Comparison of ENCODE assay signal across 8 cellular contexts in the genomic region with DNA sequence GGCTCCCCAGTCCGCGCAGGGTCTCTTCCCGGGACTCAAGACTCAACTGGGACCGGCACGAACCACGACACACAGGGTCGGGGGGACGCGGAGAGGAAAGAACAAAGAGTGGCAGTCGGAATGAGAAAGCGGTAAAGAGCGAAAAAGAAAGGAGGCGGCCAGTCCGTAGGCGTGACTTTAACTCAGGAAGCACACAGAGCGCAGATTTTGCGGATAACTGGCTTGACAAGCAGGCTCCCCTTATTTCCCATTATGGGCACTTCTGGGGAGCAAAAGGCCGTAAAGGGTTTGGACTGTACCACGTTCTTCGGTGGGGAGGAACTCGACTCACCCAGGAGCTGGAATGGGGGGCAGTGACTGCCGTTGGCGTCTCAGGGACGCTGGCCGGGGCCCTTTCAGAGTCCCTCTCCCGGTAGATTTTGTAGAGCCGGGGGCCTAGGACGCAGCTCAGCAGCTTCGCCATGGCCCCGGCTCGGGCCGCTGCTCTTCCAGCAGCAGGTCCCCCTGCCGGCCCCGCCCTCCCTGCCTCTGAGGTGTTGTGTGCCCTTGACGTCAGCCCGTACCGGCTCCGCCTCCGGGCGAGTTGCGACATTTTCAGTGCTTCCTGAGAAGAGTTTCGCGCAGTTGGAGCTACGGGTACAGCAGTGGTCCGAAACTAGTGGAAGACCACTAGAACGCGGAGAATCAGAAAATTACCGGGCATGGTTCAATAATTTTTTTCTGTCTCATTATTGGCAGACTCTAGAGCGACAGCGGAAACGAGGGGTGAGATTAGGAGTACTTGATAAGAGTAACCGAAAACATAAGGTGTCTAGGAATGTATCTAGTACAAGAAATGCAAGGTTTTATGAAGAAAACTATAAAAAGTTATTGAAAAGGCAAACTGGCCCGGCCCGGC. TPM values are rescaled to one million over a fixed set of nuclear protein-coding genes. Genes with fewer than 3 reads are reported as not detected.
A peak's percentile ranks its signal among the peaks of the same experiment; 100 is the strongest.
DNase-seq lines count a peak whose midpoint lies in the region; ATAC-seq and TF ChIP-seq lines count a peak whose summit lies in the region.

Gene ABHD16A, minus strand, starts transcription at position 506 of the 898 bp plus-strand sequence. Its CDS starts 43 bp downstream, at position 463.

- WGBS in lung, 2 donors = 1% methylated on average over 54 of the region's 54 CpGs

- H3K27ac ChIP-seq in lung (ENCODE audit: low read depth in 1 of 2, low read length in 1 of 2) = peak within 1 kb of the TSS; percentile 97 to 98

- H3K4me3 ChIP-seq in lung = peak within 1 kb of the TSS; percentile 69

- DNase-seq in CD1c-positive myeloid dendritic cell (ENCODE audit: extremely low spot score) (peak; percentile 99), HS-5 (ENCODE audit: low read depth) (peak; percentile 94), lung (ENCODE audit: low spot score) (peak; percentile 99)
- peak; percentile 96 for DNase-seq in NK-92 treated with Interleukin-12 subunit alpha and Interleukin-12 subunit beta, amount 100 ng/mL, for 24 hours (lab: John Stamatoyannopoulos, UW)
- peak; percentile 98 for DNase-seq in activated CD8-positive, alpha-beta memory T cell treated with anti-CD3 and anti-CD28 coated beads for 24 hours
- peak; percentile 91 for DNase-seq in effector CD8-positive, alpha-beta T cell (lab: John Stamatoyannopoulos, UW)
- peak; percentile 89 to 94 (median 92) for DNase-seq in stimulated activated CD4-positive, alpha-beta T cell treated with anti-CD3 and anti-CD28 coated beads, TNF-alpha, amount 100 ng/mL, for 4 hours (ENCODE audit: low read depth in 3 of 3)

- peaks cover 7 to 11% of the 10 kb centered on the region in 2 donors for H3K4me1 ChIP-seq in lung (ENCODE audit: control insufficient read depth in 2 of 2, insufficient read depth in 2 of 2, low read length in 2 of 2)

- no peaks in the 10 kb centered on the region for H3K27me3 ChIP-seq in lung (ENCODE audit: control insufficient read depth, insufficient read depth)

- H3K36me3 ChIP-seq in lung (ENCODE audit: control insufficient read depth in 2 of 2, insufficient read depth in 2 of 2, low read length in 2 of 2) = peaks cover 0 to 8% of the 10 kb centered on the region in 2 donors

- ATAC-seq in GM19463 (IDR thresholded peaks at IDR 0.05; ENCODE audit: unreplicated experiment) (peak; percentile 95), lung (ENCODE audit: insufficient read depth, low FRiP score) (peak; percentile 98)

- peak; percentile 9 for TF ChIP-seq CTCF in lung (IDR thresholded peaks at IDR 0.05; ENCODE audit: control extremely low read depth, extremely low read depth)

- no peaks in the 10 kb centered on the region for H3K9me3 ChIP-seq in lung (ENCODE audit: control insufficient read depth in 2 of 2, insufficient read depth in 1 of 2, low read length in 1 of 2)

RNA-seq across cellular contexts. Expression of gene ABHD16A, which starts in this region (rescaled TPM):
- 10 to 100 TPM; 49.5 to 57.7 TPM for total RNA-seq in lung
- 10 to 100 TPM; 30.6 to 68.6 TPM for polyA plus RNA-seq in lung

Comparison
In these comparisons a context has a peak if more than half of its experiments do, and no peak if none do; other contexts are left out.
1. Peak in every context shown above with its lines: DNase-seq, ATAC-seq, H3K4me3 ChIP-seq and H3K27ac ChIP-seq.